In genomic region chr1:115977481-115978258, GRCh38 we compare ENCODE assay signal across 7 cellular contexts. TPM values are rescaled to one million over a fixed set of nuclear protein-coding genes. Genes with fewer than 3 reads are reported as not detected.
DNase-seq lines count a peak whose midpoint lies in the region; ATAC-seq, FAIRE-seq and TF ChIP-seq lines count a peak whose summit lies in the region.

No MANE protein-coding gene starts in this region.

- H3K27ac Mint-ChIP-seq in HFFc6: peak overlapping the region; percentile 89

- H3K9me3 Mint-ChIP-seq in HFFc6: no peaks in the 10 kb centered on the region

- TF ChIP-seq CTCF in HFFc6 (IDR thresholded peaks at IDR 0.05): no peak

- H3K27me3 Mint-ChIP-seq in HFFc6 (ENCODE audit: insufficient read depth): no peaks in the 10 kb centered on the region

- H3K36me3 ChIP-seq in small intestine (ENCODE audit: control insufficient read depth in 2 of 2, insufficient read depth in 2 of 2, low read length in 2 of 2): no peaks in the 10 kb centered on the region

- H3K27ac ChIP-seq in small intestine (ENCODE audit: low read depth in 1 of 2, low read length in 1 of 2): peak overlapping the region in 1 of 2 donors; percentile 19

- H3K27me3 ChIP-seq in small intestine (ENCODE audit: control insufficient read depth in 2 of 2, insufficient read depth in 2 of 2, low read length in 2 of 2): no peaks in the 10 kb centered on the region

- DNase-seq in HFFc6 (peak; percentile 80), SK-MEL-5 (ENCODE audit: low read depth, low spot score) (peak; percentile 29), fibroblast of the conjunctiva (ENCODE audit: low read depth) (peak; percentile 95), pons (ENCODE audit: low spot score) (peak; percentile 78), small intestine (no peak), ureter (ENCODE audit: low spot score) (no peak)

- ATAC-seq in HG03159 (IDR thresholded peaks at IDR 0.05; ENCODE audit: unreplicated experiment): no peak

- H3K4me1 ChIP-seq in small intestine (ENCODE audit: control insufficient read depth in 2 of 2, insufficient read depth in 1 of 2, low read depth in 1 of 2, low read length in 1 of 2): no peaks in the 10 kb centered on the region

- H3K4me3 Mint-ChIP-seq in HFFc6: peak overlapping the region; percentile 90

- H3K4me1 Mint-ChIP-seq in HFFc6 (ENCODE audit: low read depth): peaks cover 50% of the 10 kb centered on the region

- H3K4me3 ChIP-seq in small intestine (ENCODE audit: low read depth in 1 of 2, low read length in 2 of 2): no peak overlapping the region

- in situ Hi-C loops in SK-MEL-5 (cut with HindIII; ENCODE audit: low pct_unique_long_range_greater_than_20kb, low sequenced_read_pairs): no loop called here

- H3K36me3 Mint-ChIP-seq in HFFc6 (ENCODE audit: low read depth): peaks cover 7% of the 10 kb centered on the region

- WGBS in small intestine, 3 donors: 67 to 72% (median 68%) methylated on average over 9 of the region's 9 CpGs

- FAIRE-seq in small intestine (lab: Jason Lieb, UNC): no peak

- no peaks in the 10 kb centered on the region for H3K9me3 ChIP-seq in small intestine (ENCODE audit: control insufficient read depth, low read depth)

RNA-seq across cellular contexts. Expression of gene SLC22A15, which starts 1.4 kb away (rescaled TPM):
- total RNA-seq in HFFc6 (2021; fragmentation: NEBNext Ultra II Directional; extraction: Animal tissue kit (Norgen Biotek cat#: 25700)): 1 to 10 TPM; 3.2 to 5.9 (median 4.1) TPM
- total RNA-seq in SK-MEL-5 (2014; rRNA removed; shearing (Covaris generic)): 1.2 and 1.4 TPM in 2 replicates
- 0.75 and 0.91 TPM in 2 replicates for polyA plus RNA-seq in SK-MEL-5 (2015; cell fraction: cytosol; rRNA removed)
- 18.9 and 25.0 TPM in 2 replicates for polyA plus RNA-seq in SK-MEL-5 (2015; cell fraction: nucleus; rRNA removed)
- under 1 TPM in 2 of 3 donors, not detected in 1; 0.27 to 0.88 TPM for polyA plus RNA-seq in small intestine
- 10.3 TPM for total RNA-seq in ureter

Comparison
In these comparisons a context has a peak if more than half of its experiments do, and no peak if none do; other contexts are left out.
1. DNase-seq: peak in HFFc6 (single experiment), SK-MEL-5 (single experiment), fibroblast of the conjunctiva (single experiment) and pons (single experiment); none in small intestine (single experiment) and ureter (single experiment).